In the genomic region with DNA sequence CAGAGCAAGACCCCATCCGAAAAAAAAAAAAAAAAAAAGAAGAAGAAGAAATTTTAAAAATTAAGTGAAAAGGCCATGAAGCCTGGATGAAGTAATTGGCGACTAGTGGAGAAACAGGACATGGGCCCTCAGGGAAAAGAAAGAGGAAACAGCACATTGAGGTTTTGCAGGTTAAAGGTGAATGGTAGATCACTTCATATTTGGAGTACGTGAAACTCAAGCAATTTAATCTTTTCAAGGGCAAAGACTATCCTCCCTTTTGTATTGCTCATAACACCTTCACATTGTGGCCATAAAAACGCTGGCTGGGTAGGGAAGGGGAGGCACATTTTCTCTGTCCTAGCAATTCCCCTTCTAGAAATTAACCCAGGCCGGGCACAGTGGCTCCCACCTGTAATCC, we compare ENCODE assay signal across 15 cellular contexts.
"Had no signal": no experiment of that assay in that cellular context is flagged by ENCODE, and none has a peak within 500 bp of the region (broad histone marks: within the 10 kb centered on the region; RNA-seq: fewer than 3 reads in every experiment).

No MANE protein-coding gene starts in this region.

- H3K27ac ChIP-seq: epithelial cell of prostate, esophagus muscularis mucosa, gastrocnemius medialis, left lung, lower lobe of right lung, parathyroid adenoma, tibial artery, upper lobe of right lung had no signal

- H3K27me3 ChIP-seq: gastrocnemius medialis, left lung, tibial artery, upper lobe of right lung had no signal

- H3K9me3 ChIP-seq: esophagus muscularis mucosa, gastrocnemius medialis, left lung, lower lobe of right lung, tibial artery, upper lobe of right lung had no signal

- DNase-seq: effector memory CD4-positive, alpha-beta T cell; islet precursor cell; left lung; lower lobe of right lung; midbrain; naive B cell; small intestine; stimulated activated CD4-positive, alpha-beta T cell treated with anti-CD3 and anti-CD28 coated beads, Interleukin-12 subunit alpha, Interleukin-12 subunit beta, amount 100 ng/mL, for 4 hours; stimulated activated naive CD8-positive, alpha-beta T cell treated with anti-CD3 and anti-CD28 coated beads, Interleukin-15, Interleukin-2, amounts not matched to agents 100 U/mL and 50 U/mL, for 24 hours; tibial artery; upper lobe of right lung had no signal

- H3K4me3 ChIP-seq: esophagus muscularis mucosa, gastrocnemius medialis, left lung, lower lobe of right lung, tibial artery, upper lobe of right lung had no signal

- ATAC-seq: left lung; lower lobe of right lung; stimulated activated naive CD8-positive, alpha-beta T cell treated with anti-CD3 and anti-CD28 coated beads, Interleukin-15, Interleukin-2, amounts not matched to agents 100 U/mL and 50 U/mL, for 24 hours had no signal

- H3K4me1 ChIP-seq: gastrocnemius medialis, left lung, lower lobe of right lung, parathyroid adenoma, upper lobe of right lung had no signal

- H3K36me3 ChIP-seq: esophagus muscularis mucosa, gastrocnemius medialis, left lung, lower lobe of right lung, tibial artery, upper lobe of right lung had no signal
